In the genomic region with DNA sequence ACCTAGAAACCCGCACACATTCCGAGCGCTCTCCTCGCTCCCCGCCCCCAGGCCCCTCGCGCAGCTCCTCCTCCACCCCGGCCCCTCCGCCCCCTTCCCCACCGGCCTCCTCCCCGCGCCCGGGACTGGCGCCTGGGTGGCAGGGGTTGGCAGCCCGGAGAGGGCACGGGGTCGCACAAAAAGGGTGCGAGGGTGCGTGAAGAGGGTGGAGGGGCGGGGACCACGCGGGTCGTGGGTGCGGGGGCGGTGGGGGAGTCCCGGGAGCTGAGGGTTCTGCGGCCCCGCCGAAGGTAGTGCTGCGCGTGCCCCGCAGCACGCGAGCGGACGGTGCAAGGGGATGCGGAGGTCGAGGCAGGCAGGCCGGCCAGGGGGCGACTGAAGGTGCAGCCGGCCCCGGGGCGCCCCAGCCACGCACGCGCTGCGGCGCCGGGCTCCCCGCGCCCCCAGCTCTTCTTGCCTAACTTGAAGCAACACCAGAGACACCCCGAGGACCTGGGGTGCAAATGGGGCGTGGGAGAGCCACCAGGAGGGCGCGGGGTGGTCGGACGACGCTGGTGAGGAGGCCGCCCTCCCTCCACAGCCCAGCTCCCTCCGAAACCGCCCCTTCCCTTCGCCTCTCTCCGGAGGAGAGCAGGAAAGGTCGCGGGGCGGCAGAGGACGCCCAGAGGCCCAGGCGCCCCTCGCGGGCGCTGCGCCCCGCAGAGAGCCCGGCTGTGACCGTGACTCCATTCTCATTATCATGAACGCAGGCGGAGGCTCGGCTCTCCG, we compare ENCODE assay signal across 8 cellular contexts.
A peak's percentile ranks its signal among the peaks of the same experiment; 100 is the strongest.
DNase-seq lines count a peak whose midpoint lies in the region; ATAC-seq and TF ChIP-seq lines count a peak whose summit lies in the region.
"Not testable (repeated sequence)": the region's sequence is repeated elsewhere in the genome, so short reads cannot be mapped to it uniquely, and the experiment has no call there.

No MANE protein-coding gene starts in this region.

- CTCF ChIA-PET in Calu3 (lab: Charles Lee), result not testable (repeated sequence)
- CTCF ChIA-PET in WTC11 (lab: Charles Lee), result interaction anchor here (0.9 to 1.7 kb wide), 3 partner anchors 178 to 277 kb away, joined by 3 to 10 read pairs (median 4); no protein-coding TSS in a partner anchor

- H3K18ac ChIP-seq in trophoblast cell (ENCODE audit: low read length), result not testable (repeated sequence)

- peaks cover 15% of the 10 kb centered on the region for H3K4me1 Mint-ChIP-seq in Calu3 (ENCODE audit: low read depth, unreplicated experiment)
- peaks cover 13% of the 10 kb centered on the region for H3K4me1 Mint-ChIP-seq in WTC11

- not testable (repeated sequence) for TF ChIP-seq POLR2A in body of pancreas (IDR thresholded peaks at IDR 0.05)

- not testable (repeated sequence) for TF ChIP-seq CTCF in Calu3 (IDR thresholded peaks at IDR 0.05; ENCODE audit: unreplicated experiment); WTC11 (IDR thresholded peaks at IDR 0.05); body of pancreas (IDR thresholded peaks at IDR 0.05); cardiac muscle cell (IDR thresholded peaks at IDR 0.05; ENCODE audit: low read depth, low read length); lung (IDR thresholded peaks at IDR 0.05; ENCODE audit: control extremely low read depth, extremely low read depth); thoracic aorta (IDR thresholded peaks at IDR 0.05)

- intact Hi-C loops in Calu3 (cut with micrococcal nuclease; ENCODE audit: unreplicated experiment); body of pancreas (cut with DNase I): not testable (repeated sequence)

- WGBS in body of pancreas, 2 donors, result 0% methylated on average over 5 to 55 of the region's 79 CpGs
- 0 to 1% methylated on average over 46 to 69 of the region's 79 CpGs for WGBS in lung, 2 donors
- WGBS in trophoblast cell (ENCODE audit: extremely low coverage, insufficient coverage, insufficient read length), result no CpG with 5 or more reads among the region's 79 CpGs

- H3K36me3 Mint-ChIP-seq in Calu3 (ENCODE audit: insufficient read depth, unreplicated experiment), result peaks cover 12% of the 10 kb centered on the region
- not testable (repeated sequence) for H3K36me3 Mint-ChIP-seq in WTC11

- not testable (repeated sequence) for H3K27me3 Mint-ChIP-seq in Calu3 (ENCODE audit: unreplicated experiment)
- H3K27me3 Mint-ChIP-seq in WTC11 (ENCODE audit: low read depth), result peaks cover 51% of the 10 kb centered on the region

- H3K36me3 ChIP-seq in body of pancreas (replicated peaks in 1 of 2; ENCODE audit: insufficient read depth in 1 of 2, low read depth in 2 of 2); cardiac muscle cell; lung (ENCODE audit: control insufficient read depth in 2 of 2, insufficient read depth in 2 of 2, low read length in 2 of 2); trophoblast cell (ENCODE audit: control insufficient read depth in 1 of 2, insufficient read depth in 2 of 2, low read length in 2 of 2); thoracic aorta: not testable (repeated sequence)

- not testable (repeated sequence) for H2BK12ac ChIP-seq in trophoblast cell (ENCODE audit: low read length)

- not testable (repeated sequence) for H3K4me1 ChIP-seq in body of pancreas; cardiac muscle cell (ENCODE audit: low read depth); lung (ENCODE audit: control insufficient read depth in 2 of 2, insufficient read depth in 2 of 2, low read length in 2 of 2); trophoblast cell (ENCODE audit: control insufficient read depth in 1 of 2, insufficient read depth in 2 of 2, low read length in 2 of 2); thoracic aorta (ENCODE audit: control insufficient read depth in 1 of 2, low read depth in 2 of 2)

- H3K79me1 ChIP-seq in trophoblast cell (ENCODE audit: low read length), result not testable (repeated sequence)

- not testable (repeated sequence) for BruUV-seq in Calu3 (replicated peaks; lab: Mats Ljungman, UMichigan)

- not testable (repeated sequence) for H3K4ac ChIP-seq in trophoblast cell (ENCODE audit: low read depth, low read length)

- not testable (repeated sequence) for H3K27me3 ChIP-seq in body of pancreas; lung (ENCODE audit: control insufficient read depth, insufficient read depth); trophoblast cell (ENCODE audit: insufficient read depth, low read length); thoracic aorta (replicated peaks; ENCODE audit: insufficient read depth)
- H3K27me3 ChIP-seq in cardiac muscle cell, result peaks cover 52% of the 10 kb centered on the region

- H3K4me3 ChIP-seq in body of pancreas, result peak overlapping the region; percentile 31 to 44
- peak overlapping the region; percentile 26 for H3K4me3 ChIP-seq in cardiac muscle cell
- H3K4me3 ChIP-seq in lung, result not testable (repeated sequence)
- peak overlapping the region; percentile 65 for H3K4me3 ChIP-seq in trophoblast cell (ENCODE audit: low read depth, low read length)
- H3K4me3 ChIP-seq in thoracic aorta, result peak overlapping the region; percentile 35

- not testable (repeated sequence) for H2BK5ac ChIP-seq in trophoblast cell (ENCODE audit: low read depth, low read length, poor library complexity)

- not testable (repeated sequence) for H3K79me2 ChIP-seq in trophoblast cell (ENCODE audit: control insufficient read depth, insufficient read depth, low read length, poor library complexity)

- H4K91ac ChIP-seq in trophoblast cell (ENCODE audit: low read depth, low read length), result not testable (repeated sequence)

- H3K4me3 Mint-ChIP-seq in Calu3 (ENCODE audit: low read depth, unreplicated experiment), result peak overlapping the region; percentile 71
- H3K4me3 Mint-ChIP-seq in WTC11, result peak overlapping the region; percentile 78

- POLR2A ChIA-PET in WTC11 (lab: Charles Lee), result not testable (repeated sequence)

- H3K9ac ChIP-seq in trophoblast cell (ENCODE audit: low read length), result not testable (repeated sequence)

- not testable (repeated sequence) for H4K12ac ChIP-seq in trophoblast cell (ENCODE audit: low read depth, low read length)

- H2AFZ ChIP-seq in trophoblast cell (ENCODE audit: insufficient read depth, low read length, poor library complexity), result peak overlapping the region; percentile 5

- H3K9me3 Mint-ChIP-seq in Calu3 (ENCODE audit: low read depth, unreplicated experiment); WTC11: not testable (repeated sequence)

- not testable (repeated sequence) for H4K8ac ChIP-seq in trophoblast cell (ENCODE audit: low read depth, low read length)

- peak overlapping the region in 3 of 4 donors; percentile 58 to 80 (median 63) for H3K27ac ChIP-seq in body of pancreas
- H3K27ac ChIP-seq in cardiac muscle cell; lung (ENCODE audit: low read depth in 1 of 2, low read length in 1 of 2); trophoblast cell (ENCODE audit: low read depth, low read length); thoracic aorta: not testable (repeated sequence)

- not testable (repeated sequence) for DNase-seq in Calu3; lung (ENCODE audit: low spot score); trophoblast cell; thoracic aorta (ENCODE audit: low spot score)
- DNase-seq in NCI-H1417 (lab: John Stamatoyannopoulos, UW) (peak in 2 of 3 experiments; percentile 51 to 62), WTC11 (ENCODE audit: low spot score) (peak; percentile 21), body of pancreas (peak in 2 of 4 donors; percentile 3 to 13), cardiac muscle cell (ENCODE audit: low read depth in 1 of 2, low spot score in 1 of 2) (peak in 1 of 2 donors; percentile 17)

- not testable (repeated sequence) for H2BK120ac ChIP-seq in trophoblast cell (ENCODE audit: insufficient read depth, low read length, poor library complexity)

- H3K27ac Mint-ChIP-seq in Calu3 (ENCODE audit: unreplicated experiment); WTC11: not testable (repeated sequence)

- H3K23ac ChIP-seq in trophoblast cell (ENCODE audit: low read length), result not testable (repeated sequence)

- peak overlapping the region; percentile 98 for H3K4me2 ChIP-seq in trophoblast cell (ENCODE audit: low read length)

- H2AK5ac ChIP-seq in trophoblast cell (ENCODE audit: low read length), result not testable (repeated sequence)

- H3K14ac ChIP-seq in trophoblast cell (ENCODE audit: low read length), result not testable (repeated sequence)

- ATAC-seq in WTC11 (peak; percentile 30), body of pancreas (peak; percentile 52), lung (ENCODE audit: insufficient read depth, low FRiP score) (peak; percentile 16)
- ATAC-seq in thoracic aorta (ENCODE audit: insufficient number of reproducible peaks, low FRiP score, low read depth), result not testable (repeated sequence)

- H3K9me3 ChIP-seq in body of pancreas; cardiac muscle cell (ENCODE audit: low read depth); lung (ENCODE audit: control insufficient read depth in 2 of 2, insufficient read depth in 1 of 2, low read length in 1 of 2); trophoblast cell (ENCODE audit: insufficient read depth, low read depth, low read length); thoracic aorta: not testable (repeated sequence)
